8 cellular contexts compared by ENCODE assay signal in genomic region chr11:61814958-61815789, GRCh38. TPM values are rescaled to one million over a fixed set of nuclear protein-coding genes. Genes with fewer than 3 reads are reported as not detected.
DNase-seq lines count a peak whose midpoint lies in the region; ATAC-seq and TF ChIP-seq lines count a peak whose summit lies in the region.

No MANE protein-coding gene starts in this region.

- intact Hi-C loops in Panc1 (cut with micrococcal nuclease; ENCODE audit: unreplicated experiment) (no loop called here), adrenal gland (cut with DNase I) (no loop called here), Right ventricle myocardium inferior (cut with DNase I) (loop anchor here (5.0 kb wide), 4 partner anchors 37 to 292 kb away; partner anchors contain the start of genes FADS3 and FTH1)

- no TSS peak for BruUV-seq in Panc1 (replicated peaks; lab: Mats Ljungman, UMichigan)

- no peaks in the 10 kb centered on the region for H3K9me3 ChIP-seq in Panc1 (ENCODE audit: control insufficient read depth, insufficient read depth, low read depth, low read length)
- no peaks in the 10 kb centered on the region for H3K9me3 ChIP-seq in adrenal gland (replicated peaks in 1 of 3)

- POLR2A ChIA-PET in Panc1 (lab: Charles Lee) = interaction anchor here (0.6 to 1.3 kb wide), 12 partner anchors 9 to 1026 kb away, joined by 3 to 10 read pairs (median 3); partner anchors contain the start of genes C11orf98, CSKMT, FADS2 and FEN1

- CTCF ChIA-PET in Panc1 (lab: Charles Lee) = interaction anchor here (0.6 to 1.9 kb wide), 4 partner anchors 18 to 701 kb away, joined by 3 to 10 read pairs (median 6); no protein-coding TSS in a partner anchor

- H3K36me3 ChIP-seq in Panc1 (ENCODE audit: control insufficient read depth, insufficient read depth, low read length) (peaks cover 10% of the 10 kb centered on the region; the same call in 1 of the 2 replicates), adrenal gland (replicated peaks in 1 of 2) (peaks cover 0 to 31% of the 10 kb centered on the region in 2 donors)

- H3K4me3 ChIP-seq in Panc1 (ENCODE audit: low read depth in 2 of 2, low read length in 2 of 2) = peak overlapping the region; percentile 69 to 91
- peak overlapping the region in 3 of 4 donors; percentile 13 to 58 (median 52) for H3K4me3 ChIP-seq in adrenal gland

- H3K4me1 ChIP-seq in Panc1 (ENCODE audit: control insufficient read depth, insufficient read depth, low read length) (peaks cover 17% of the 10 kb centered on the region), adrenal gland (replicated peaks in 1 of 2) (peaks cover 9 to 13% of the 10 kb centered on the region in 2 donors)

- H3K27ac ChIP-seq in Panc1 (ENCODE audit: low read length) (peak overlapping the region; percentile 95), adrenal gland (peak overlapping the region; percentile 95 to 99 (median 99))

- H3K27me3 ChIP-seq in Panc1 (ENCODE audit: control insufficient read depth, insufficient read depth, low read length) (no peaks in the 10 kb centered on the region), adrenal gland (no peaks in the 10 kb centered on the region)

- ATAC-seq in GM21717 (IDR thresholded peaks at IDR 0.05; ENCODE audit: unreplicated experiment) (peak; percentile 43), Panc1 (peak; percentile 90), Right ventricle myocardium inferior (peak; percentile 97)

- 0 to 1% (median 1%) methylated on average over 17 to 66 of the region's 66 CpGs for WGBS in adrenal gland, 4 donors

- TF ChIP-seq CTCF in Panc1 (IDR thresholded peaks at IDR 0.05) = no peak
- TF ChIP-seq CTCF in adrenal gland (IDR thresholded peaks at IDR 0.05) = no peak

- peak; percentile 97 to 99 for TF ChIP-seq POLR2A in adrenal gland (IDR thresholded peaks at IDR 0.05)

- in situ Hi-C loops in KBM-7 (cut with MboI; ENCODE audit: low pct_unique_long_range_greater_than_20kb, low sequenced_read_pairs) (no loop called here), Panc1 (cut with HindIII; ENCODE audit: low pct_unique_long_range_greater_than_20kb, low sequenced_read_pairs) (no loop called here)

- peak; percentile 98 for DNase-seq in EH (ENCODE audit: low read depth)
- peak; percentile 80 for DNase-seq in KBM-7
- peak; percentile 85 for DNase-seq in Panc1 (ENCODE audit: low read depth, low spot score)
- peak; percentile 98 to 99 (median 98) for DNase-seq in adrenal gland
- peak; percentile 97 for DNase-seq in Right ventricle myocardium inferior (ENCODE audit: missing footprints)
- peak; percentile 72 to 99 (median 94) for DNase-seq in nucleus accumbens (lab: John Stamatoyannopoulos, UW)
- no peak for DNase-seq in RKO (ENCODE audit: low spot score)

RNA-seq across cellular contexts. Expression of gene FADS1, which starts 1.6 kb away (rescaled TPM):
- total RNA-seq in Panc1 (2021; ENCODE audit: unreplicated experiment) = 186 TPM
- 219 TPM for polyA plus RNA-seq in Panc1 (2012; ENCODE audit: insufficient read length)
- total RNA-seq in adrenal gland = 100 to 1,000 TPM in 5 of 8 donors, 10 to 100 TPM in 3; 60.3 to 361 (median 102) TPM
- polyA plus RNA-seq in adrenal gland = 100 to 1,000 TPM in 1 of 3 donors, 10 to 100 TPM in 2; 28.3 to 410 (median 32.1) TPM
- total RNA-seq in Right ventricle myocardium inferior = 25.7 TPM

RNA-seq across cellular contexts. Expression of gene FADS2, which starts 12.9 kb away (rescaled TPM):
- total RNA-seq in Panc1 (2021; ENCODE audit: unreplicated experiment) (679 TPM), adrenal gland (1,000 to 10,000 TPM in 2 of 8 donors, 100 to 1,000 TPM in 6; 302 to 1,301 (median 562) TPM), Right ventricle myocardium inferior (35.7 TPM)
- polyA plus RNA-seq in Panc1 (2012; ENCODE audit: insufficient read length) = 887 TPM
- polyA plus RNA-seq in adrenal gland = 1,000 to 10,000 TPM in 1 of 3 donors, 100 to 1,000 TPM in 2; 134 to 1,327 (median 153) TPM

RNA-seq across cellular contexts. Expression of gene FEN1, which starts 22.5 kb away (rescaled TPM):
- total RNA-seq in Panc1 (2021; ENCODE audit: unreplicated experiment) = 67.6 TPM
- 54.6 TPM for polyA plus RNA-seq in Panc1 (2012; ENCODE audit: insufficient read length)
- 10 to 100 TPM in 4 of 8 donors, 1 to 10 TPM in 4; 8.4 to 25.6 (median 10.0) TPM for total RNA-seq in adrenal gland
- 10 to 100 TPM in 1 of 3 donors, 1 to 10 TPM in 2; 3.9 to 32.0 (median 4.5) TPM for polyA plus RNA-seq in adrenal gland
- total RNA-seq in Right ventricle myocardium inferior = 7.0 TPM

RNA-seq across cellular contexts. Expression of gene TMEM258, which starts 22.8 kb away (rescaled TPM):
- 139 TPM for total RNA-seq in Panc1 (2021; ENCODE audit: unreplicated experiment)
- polyA plus RNA-seq in Panc1 (2012; ENCODE audit: insufficient read length) = 283 TPM
- 100 to 1,000 TPM in 4 of 8 donors, 10 to 100 TPM in 4; 22.8 to 161 (median 116) TPM for total RNA-seq in adrenal gland
- 100 to 1,000 TPM in 2 of 3 donors, 10 to 100 TPM in 1; 91.5 to 215 (median 137) TPM for polyA plus RNA-seq in adrenal gland
- total RNA-seq in Right ventricle myocardium inferior = 130 TPM

Comparison
In these comparisons a context has a peak if more than half of its experiments do, and no peak if none do; other contexts are left out.
1. ATAC-seq: peak in every context shown above with its lines; median percentile 97 in Right ventricle myocardium inferior; 90 in Panc1; 43 in GM21717.